In the genomic region with DNA sequence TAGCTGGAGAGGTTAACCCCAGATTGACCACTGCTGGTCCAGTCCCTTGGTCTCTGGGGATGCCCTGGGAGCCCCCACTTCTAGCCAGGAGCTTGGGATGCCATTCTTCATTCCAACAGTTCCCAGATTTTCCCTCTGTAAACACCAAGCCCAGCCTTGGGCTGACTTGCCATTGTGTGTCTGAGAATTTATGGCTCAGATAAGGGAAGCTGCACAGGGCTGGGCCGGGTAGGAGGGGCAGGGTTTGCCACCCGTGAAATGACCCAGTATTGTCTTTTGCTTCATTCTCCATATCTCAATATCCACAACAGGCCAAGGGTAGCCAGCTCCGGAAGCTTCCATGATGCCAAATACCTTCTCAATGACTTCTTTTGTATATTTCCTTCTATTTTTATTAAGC, we compare ENCODE assay signal across 21 cellular contexts.
"Had no signal": no experiment of that assay in that cellular context is flagged by ENCODE, and none has a peak within 500 bp of the region (broad histone marks: within the 10 kb centered on the region; RNA-seq: fewer than 3 reads in every experiment).

No MANE protein-coding gene starts in this region.

- H3K9me3 Mint-ChIP-seq: activated CD4-positive, alpha-beta memory T cell treated with anti-CD3 and anti-CD28 coated beads for 36 hours; activated naive CD8-positive, alpha-beta T cell treated with anti-CD3 and anti-CD28 coated beads for 36 hours; immature natural killer cell; T-helper 1 cell treated with Interleukin-12 subunit alpha and Interleukin-12 subunit beta and Interleukin-4 antibody, amounts not matched to agents 30 μg/mL and 1 μg/mL, for 36 hours had no signal

- FAIRE-seq: urothelium cell line had no signal

- H3K79me2 ChIP-seq: hepatocyte had no signal

- DNase-seq: activated CD4-positive, alpha-beta memory T cell treated with anti-CD3 and anti-CD28 coated beads for 36 hours; activated CD4-positive, alpha-beta T cell treated with anti-CD3 and anti-CD28 coated beads for 4 hours; activated CD4-positive, CD25-positive, alpha-beta regulatory T cell; activated naive CD4-positive, alpha-beta T cell treated with Interleukin-2 at 50 U/mL for 16 hours; activated naive CD8-positive, alpha-beta T cell treated with anti-CD3 and anti-CD28 coated beads for 36 hours; activated T-cell treated with anti-CD3 and anti-CD28 coated beads, Interleukin-2, amount 50 U/mL, for 48 hours; cerebellar nuclear complex; cortex of kidney; effector CD4-positive, alpha-beta T cell; foreskin melanocyte; glutamatergic neuron; immature natural killer cell; occipital lobe; stimulated activated CD4-positive, alpha-beta T cell treated with anti-CD3 and anti-CD28 coated beads, Interleukin-12 subunit alpha, Interleukin-12 subunit beta, amount 100 ng/mL, for 4 hours; stimulated activated CD4-positive, alpha-beta T cell treated with anti-CD3 and anti-CD28 coated beads, Interleukin-4, amount 100 ng/mL, for 4 hours; stimulated activated naive CD8-positive, alpha-beta T cell treated with anti-CD3 and anti-CD28 coated beads, Interleukin-15, Interleukin-2, amounts not matched to agents 100 U/mL and 50 U/mL, for 24 hours; tibial artery had no signal

- H2AFZ ChIP-seq: hepatocyte had no signal

- H3K4me2 ChIP-seq: hepatocyte had no signal

- H3K4me3 ChIP-seq: hepatocyte, tibial artery had no signal

- ATAC-seq: esophagus mucosa; stimulated activated naive CD8-positive, alpha-beta T cell treated with anti-CD3 and anti-CD28 coated beads, Interleukin-15, Interleukin-2, amounts not matched to agents 100 U/mL and 50 U/mL, for 24 hours had no signal

- H3K27me3 ChIP-seq: hepatocyte, tibial artery had no signal

- H3K27ac Mint-ChIP-seq: activated CD4-positive, alpha-beta memory T cell treated with anti-CD3 and anti-CD28 coated beads for 36 hours; activated naive CD8-positive, alpha-beta T cell treated with anti-CD3 and anti-CD28 coated beads for 36 hours; immature natural killer cell; T-helper 1 cell treated with Interleukin-12 subunit alpha and Interleukin-12 subunit beta and Interleukin-4 antibody, amounts not matched to agents 30 μg/mL and 1 μg/mL, for 36 hours had no signal

- H3K36me3 ChIP-seq: tibial artery had no signal

- H3K4me3 Mint-ChIP-seq: activated CD4-positive, alpha-beta memory T cell treated with anti-CD3 and anti-CD28 coated beads for 36 hours; activated naive CD8-positive, alpha-beta T cell treated with anti-CD3 and anti-CD28 coated beads for 36 hours; immature natural killer cell; T-helper 1 cell treated with Interleukin-12 subunit alpha and Interleukin-12 subunit beta and Interleukin-4 antibody, amounts not matched to agents 30 μg/mL and 1 μg/mL, for 36 hours had no signal

- H3K27ac ChIP-seq: hepatocyte, tibial artery had no signal

- H3K4me1 Mint-ChIP-seq: activated naive CD8-positive, alpha-beta T cell treated with anti-CD3 and anti-CD28 coated beads for 36 hours had no signal

- H3K9me3 ChIP-seq: tibial artery had no signal

- H3K36me3 Mint-ChIP-seq: activated CD4-positive, alpha-beta memory T cell treated with anti-CD3 and anti-CD28 coated beads for 36 hours; activated naive CD8-positive, alpha-beta T cell treated with anti-CD3 and anti-CD28 coated beads for 36 hours; immature natural killer cell had no signal
